Comparison of ENCODE assay signal across 8 cellular contexts in genomic region chr17:39196820-39197331, GRCh38. TPM values are rescaled to one million over a fixed set of nuclear protein-coding genes. Genes with fewer than 3 reads are reported as not detected.
DNase-seq lines count a peak whose midpoint lies in the region; ATAC-seq and TF ChIP-seq lines count a peak whose summit lies in the region.

No MANE protein-coding gene starts in this region.

- H3K27ac ChIP-seq in body of pancreas (peak overlapping the region in 3 of 4 donors; percentile 42 to 52 (median 48)), liver (ENCODE audit: low read depth in 1 of 2, low read length in 2 of 2) (no peak overlapping the region), upper lobe of left lung (peak overlapping the region; percentile 70 to 98 (median 85))

- intact Hi-C loops in body of pancreas (cut with DNase I), result no loop called here

- TF ChIP-seq POLR2A in body of pancreas (IDR thresholded peaks at IDR 0.05) (no peak), upper lobe of left lung (IDR thresholded peaks at IDR 0.05) (no peak)

- no peak for TF ChIP-seq RAD21 in liver (IDR thresholded peaks at IDR 0.05)

- no peaks in the 10 kb centered on the region for H3K9me3 ChIP-seq in body of pancreas
- H3K9me3 ChIP-seq in liver (ENCODE audit: control insufficient read depth in 4 of 4, low read length in 3 of 4), result no peaks in the 10 kb centered on the region
- no peaks in the 10 kb centered on the region for H3K9me3 ChIP-seq in upper lobe of left lung

- DNase-seq in DMS53 (lab: John Stamatoyannopoulos, UW) (peak; percentile 51), DMS53 treated with DMSO at 0.1 percent for 48 hours (lab: John Stamatoyannopoulos, UW; ENCODE audit: unreplicated experiment) (no peak), LoVo (ENCODE audit: low spot score) (peak; percentile 50), body of pancreas (peak in 2 of 4 donors; percentile 30 to 35), upper lobe of left lung (peak; percentile 85 to 89), NCI-H187 treated with DMSO at 0.1 percent for 48 hours (lab: John Stamatoyannopoulos, UW) (no peak), mucosa of gallbladder (ENCODE audit: low spot score) (no peak)

- H3K4me3 ChIP-seq in body of pancreas (peak overlapping the region; percentile 55 to 65), liver (ENCODE audit: low read depth in 1 of 3, low read length in 3 of 3) (peak overlapping the region; percentile 45 to 60 (median 49)), upper lobe of left lung (peak overlapping the region; percentile 58 to 98 (median 79))

- no peak for TF ChIP-seq EP300 in upper lobe of left lung (IDR thresholded peaks at IDR 0.05)

- H3K36me3 ChIP-seq in body of pancreas (replicated peaks in 1 of 2; ENCODE audit: insufficient read depth in 1 of 2, low read depth in 2 of 2), result peaks cover 0 to 4% of the 10 kb centered on the region in 2 donors
- peaks cover 2 to 5% (median 3%) of the 10 kb centered on the region in 4 donors for H3K36me3 ChIP-seq in liver (ENCODE audit: control insufficient read depth in 4 of 4, insufficient read depth in 3 of 4, low read depth in 1 of 4, low read length in 3 of 4)
- peaks cover 6 to 34% (median 14%) of the 10 kb centered on the region in 4 donors for H3K36me3 ChIP-seq in upper lobe of left lung

- H3K4me1 ChIP-seq in body of pancreas (peaks cover 35% of the 10 kb centered on the region), liver (ENCODE audit: control insufficient read depth in 4 of 4, insufficient read depth in 4 of 4, low read length in 3 of 4) (peaks cover 7 to 20% (median 14%) of the 10 kb centered on the region in 4 donors), upper lobe of left lung (peaks cover 39 to 69% (median 53%) of the 10 kb centered on the region in 4 donors)

- ATAC-seq in body of pancreas, result no peak
- peak in 1 of 2 donors; percentile 58 for ATAC-seq in upper lobe of left lung (ENCODE audit: low FRiP score in 2 of 2)

- H3K9ac ChIP-seq in liver (ENCODE audit: low read depth in 1 of 2, low read length in 2 of 2), result no peak overlapping the region

- H3K27me3 ChIP-seq in body of pancreas (no peaks in the 10 kb centered on the region), liver (ENCODE audit: control insufficient read depth in 4 of 4, insufficient read depth in 4 of 4, low read length in 3 of 4) (no peaks in the 10 kb centered on the region), upper lobe of left lung (no peaks in the 10 kb centered on the region)

- TF ChIP-seq CTCF in body of pancreas (IDR thresholded peaks at IDR 0.05) (no peak), liver (IDR thresholded peaks at IDR 0.05; ENCODE audit: low read depth, low read length, missing input control) (no peak), upper lobe of left lung (IDR thresholded peaks at IDR 0.05) (no peak)

- WGBS in body of pancreas, 2 donors, result 1 to 2% methylated on average over 11 to 20 of the region's 32 CpGs
- WGBS in liver, result 4% methylated on average over 32 of the region's 32 CpGs
- 0% methylated on average over 24 of the region's 32 CpGs; no CpG with 5 or more reads in 1 of the 2 donors for WGBS in upper lobe of left lung, 2 donors

TF ChIP-seq in liver, 16 proteins besides CTCF, POLR2A, EP300 and RAD21:
- TF ChIP-seq RXRA (IDR thresholded peaks at IDR 0.05) (no peak), JUND (IDR thresholded peaks at IDR 0.05) (no peak), GABPA (IDR thresholded peaks at IDR 0.05 in 1 of 2, conservative IDR thresholded peaks at IDR 0.05 in 1 of 2) (no peak), NR2F2 (IDR thresholded peaks at IDR 0.05) (no peak), HNF4A (conservative IDR thresholded peaks at IDR 0.05) (no peak), FOXA1 (IDR thresholded peaks at IDR 0.05) (no peak), YY1 (IDR thresholded peaks at IDR 0.05) (no peak)
- TF ChIP-seq, protein P1, sequence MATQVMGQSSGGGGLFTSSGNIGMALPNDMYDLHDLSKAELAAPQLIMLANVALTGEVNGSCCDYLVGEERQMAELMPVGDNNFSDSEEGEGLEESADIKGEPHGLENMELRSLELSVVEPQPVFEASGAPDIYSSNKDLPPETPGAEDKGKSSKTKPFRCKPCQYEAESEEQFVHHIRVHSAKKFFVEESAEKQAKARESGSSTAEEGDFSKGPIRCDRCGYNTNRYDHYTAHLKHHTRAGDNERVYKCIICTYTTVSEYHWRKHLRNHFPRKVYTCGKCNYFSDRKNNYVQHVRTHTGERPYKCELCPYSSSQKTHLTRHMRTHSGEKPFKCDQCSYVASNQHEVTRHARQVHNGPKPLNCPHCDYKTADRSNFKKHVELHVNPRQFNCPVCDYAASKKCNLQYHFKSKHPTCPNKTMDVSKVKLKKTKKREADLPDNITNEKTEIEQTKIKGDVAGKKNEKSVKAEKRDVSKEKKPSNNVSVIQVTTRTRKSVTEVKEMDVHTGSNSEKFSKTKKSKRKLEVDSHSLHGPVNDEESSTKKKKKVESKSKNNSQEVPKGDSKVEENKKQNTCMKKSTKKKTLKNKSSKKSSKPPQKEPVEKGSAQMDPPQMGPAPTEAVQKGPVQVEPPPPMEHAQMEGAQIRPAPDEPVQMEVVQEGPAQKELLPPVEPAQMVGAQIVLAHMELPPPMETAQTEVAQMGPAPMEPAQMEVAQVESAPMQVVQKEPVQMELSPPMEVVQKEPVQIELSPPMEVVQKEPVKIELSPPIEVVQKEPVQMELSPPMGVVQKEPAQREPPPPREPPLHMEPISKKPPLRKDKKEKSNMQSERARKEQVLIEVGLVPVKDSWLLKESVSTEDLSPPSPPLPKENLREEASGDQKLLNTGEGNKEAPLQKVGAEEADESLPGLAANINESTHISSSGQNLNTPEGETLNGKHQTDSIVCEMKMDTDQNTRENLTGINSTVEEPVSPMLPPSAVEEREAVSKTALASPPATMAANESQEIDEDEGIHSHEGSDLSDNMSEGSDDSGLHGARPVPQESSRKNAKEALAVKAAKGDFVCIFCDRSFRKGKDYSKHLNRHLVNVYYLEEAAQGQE (IDR thresholded peaks at IDR 0.05), result no peak
- TF ChIP-seq, protein P2, sequence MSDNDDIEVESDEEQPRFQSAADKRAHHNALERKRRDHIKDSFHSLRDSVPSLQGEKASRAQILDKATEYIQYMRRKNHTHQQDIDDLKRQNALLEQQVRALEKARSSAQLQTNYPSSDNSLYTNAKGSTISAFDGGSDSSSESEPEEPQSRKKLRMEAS (IDR thresholded peaks at IDR 0.05), result no peak
- TF ChIP-seq, protein P3, sequence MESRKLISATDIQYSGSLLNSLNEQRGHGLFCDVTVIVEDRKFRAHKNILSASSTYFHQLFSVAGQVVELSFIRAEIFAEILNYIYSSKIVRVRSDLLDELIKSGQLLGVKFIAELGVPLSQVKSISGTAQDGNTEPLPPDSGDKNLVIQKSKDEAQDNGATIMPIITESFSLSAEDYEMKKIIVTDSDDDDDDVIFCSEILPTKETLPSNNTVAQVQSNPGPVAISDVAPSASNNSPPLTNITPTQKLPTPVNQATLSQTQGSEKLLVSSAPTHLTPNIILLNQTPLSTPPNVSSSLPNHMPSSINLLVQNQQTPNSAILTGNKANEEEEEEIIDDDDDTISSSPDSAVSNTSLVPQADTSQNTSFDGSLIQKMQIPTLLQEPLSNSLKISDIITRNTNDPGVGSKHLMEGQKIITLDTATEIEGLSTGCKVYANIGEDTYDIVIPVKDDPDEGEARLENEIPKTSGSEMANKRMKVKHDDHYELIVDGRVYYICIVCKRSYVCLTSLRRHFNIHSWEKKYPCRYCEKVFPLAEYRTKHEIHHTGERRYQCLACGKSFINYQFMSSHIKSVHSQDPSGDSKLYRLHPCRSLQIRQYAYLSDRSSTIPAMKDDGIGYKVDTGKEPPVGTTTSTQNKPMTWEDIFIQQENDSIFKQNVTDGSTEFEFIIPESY (IDR thresholded peaks at IDR 0.05), result no peak

RNA-seq across cellular contexts. Expression of gene CACNB1, which starts 0.6 kb away (rescaled TPM):
- 1 to 10 TPM; 2.3 TPM for total RNA-seq in body of pancreas
- total RNA-seq in liver, result 1 to 10 TPM in 1 of 2 donors, under 1 TPM in 1; 0.05 to 1.3 TPM
- polyA plus RNA-seq in liver, result under 1 TPM; 0.22 to 0.31 TPM
- total RNA-seq in upper lobe of left lung, result 100 to 1,000 TPM in 1 of 6 donors, 10 to 100 TPM in 5; 28.8 to 149 (median 34.0) TPM
- 6.4 TPM for total RNA-seq in mucosa of gallbladder

RNA-seq across cellular contexts. Expression of gene RPL19, which starts 3.2 kb away (rescaled TPM):
- 1,000 to 10,000 TPM; 1,534 to 2,029 TPM for total RNA-seq in body of pancreas
- 100 to 1,000 TPM; 658 to 840 TPM for total RNA-seq in liver
- 100 to 1,000 TPM; 475 to 999 TPM for polyA plus RNA-seq in liver
- 1,000 to 10,000 TPM; 1,356 to 1,902 (median 1,599) TPM for total RNA-seq in upper lobe of left lung
- total RNA-seq in mucosa of gallbladder, result 1,121 TPM

RNA-seq across cellular contexts. Expression of gene STAC2, which starts 28.9 kb away (rescaled TPM):
- not detected for total RNA-seq in body of pancreas
- not detected for total RNA-seq in liver
- not detected for polyA plus RNA-seq in liver
- 1 to 10 TPM in 1 of 6 donors, under 1 TPM in 3, not detected in 2; 0.24 to 1.1 (median 0.48) TPM for total RNA-seq in upper lobe of left lung
- 1.3 TPM for total RNA-seq in mucosa of gallbladder

RNA-seq across cellular contexts. Expression of gene ARL5C, which starts 30.9 kb away (rescaled TPM):
- total RNA-seq in body of pancreas, result under 1 TPM in 1 of 2 donors, not detected in 1; 0.26 TPM
- not detected for total RNA-seq in liver
- not detected for polyA plus RNA-seq in liver
- total RNA-seq in upper lobe of left lung, result under 1 TPM in 1 of 6 donors, not detected in 5; 0.39 TPM
- not detected for total RNA-seq in mucosa of gallbladder

RNA-seq across cellular contexts. Expression of gene PLXDC1, which starts 45.4 kb away (rescaled TPM):
- total RNA-seq in body of pancreas, result 1 to 10 TPM in 1 of 2 donors, not detected in 1; 6.5 TPM
- total RNA-seq in liver, result under 1 TPM; 0.42 to 0.84 TPM
- under 1 TPM; 0.14 to 0.17 TPM for polyA plus RNA-seq in liver
- total RNA-seq in upper lobe of left lung, result 10 to 100 TPM in 3 of 6 donors, 1 to 10 TPM in 3; 3.8 to 47.1 (median 10.5) TPM
- 21.2 TPM for total RNA-seq in mucosa of gallbladder

Comparison
In these comparisons a context has a peak if more than half of its experiments do, and no peak if none do; other contexts are left out.
1. DNase-seq: peak in DMS53 (single experiment), LoVo (single experiment) and upper lobe of left lung (2 of 2); none in DMS53 treated with DMSO at 0.1 percent for 48 hours (single experiment), NCI-H187 treated with DMSO at 0.1 percent for 48 hours (single experiment) and mucosa of gallbladder (single experiment).
2. H3K27ac ChIP-seq: peak in body of pancreas (3 of 4) and upper lobe of left lung (4 of 4); none in liver (0 of 2).
3. Peak in every context shown above with its lines, with median percentiles within 50 percentile points of each other: H3K4me3 ChIP-seq.